Comparison of ENCODE assay signal across 8 cellular contexts in genomic region chr2:183078163-183078466, GRCh38. TPM values are rescaled to one million over a fixed set of nuclear protein-coding genes. Genes with fewer than 3 reads are reported as not detected.
DNase-seq lines count a peak whose midpoint lies in the region; ATAC-seq and TF ChIP-seq lines count a peak whose summit lies in the region.

No MANE protein-coding gene starts in this region.

- no peak for TF ChIP-seq EP300 in upper lobe of left lung (IDR thresholded peaks at IDR 0.05)

- no peaks in the 10 kb centered on the region for H3K36me3 ChIP-seq in lower lobe of right lung
- H3K36me3 ChIP-seq in upper lobe of left lung, result no peaks in the 10 kb centered on the region

- intact Hi-C loops in lower lobe of right lung (cut with DNase I), result no loop called here

- ATAC-seq in lower lobe of right lung (peak; percentile 77 to 88), upper lobe of left lung (ENCODE audit: low FRiP score in 2 of 2) (peak; percentile 72 to 81), GM21786 (IDR thresholded peaks at IDR 0.05; ENCODE audit: unreplicated experiment) (no peak), GM19455 (IDR thresholded peaks at IDR 0.05; ENCODE audit: unreplicated experiment) (no peak)

- H3K4me3 ChIP-seq in GM12865 (ENCODE audit: low read depth, low read length) (peak overlapping the region; percentile 85), NB4 (ENCODE audit: low read depth, low read length) (peak overlapping the region; percentile 89), choroid plexus epithelial cell (ENCODE audit: low read depth, low read length) (peak overlapping the region; percentile 69), lower lobe of right lung (peak overlapping the region; percentile 73), upper lobe of left lung (peak overlapping the region; percentile 51 to 64 (median 57))

- no peak for TF ChIP-seq POLR2A in NB4 (IDR thresholded peaks at IDR 0.05; ENCODE audit: extremely low read depth, insufficient read length)
- TF ChIP-seq POLR2A in upper lobe of left lung (IDR thresholded peaks at IDR 0.05), result no peak

- peaks cover 14% of the 10 kb centered on the region for H3K4me1 ChIP-seq in lower lobe of right lung
- peaks cover 4 to 15% (median 12%) of the 10 kb centered on the region in 4 donors for H3K4me1 ChIP-seq in upper lobe of left lung

- DNase-seq in GM12865 (ENCODE audit: low read depth) (no peak), NB4 (ENCODE audit: low read depth) (no peak), choroid plexus epithelial cell (ENCODE audit: low read depth) (no peak), lower lobe of right lung (peak; percentile 53), upper lobe of left lung (peak in 1 of 2 donors; percentile 43), T1000 (lab: John Stamatoyannopoulos, UW) (no peak)

- no peaks in the 10 kb centered on the region for H3K27me3 ChIP-seq in lower lobe of right lung (ENCODE audit: low read depth)
- no peaks in the 10 kb centered on the region for H3K27me3 ChIP-seq in upper lobe of left lung

- TF ChIP-seq CTCF in GM12865 (IDR thresholded peaks at IDR 0.05; ENCODE audit: insufficient read depth, low read depth, low read length, missing control alignments), result no peak
- no peak for TF ChIP-seq CTCF in NB4 (IDR thresholded peaks at IDR 0.05; ENCODE audit: low read depth, low read length)
- TF ChIP-seq CTCF in choroid plexus epithelial cell (conservative IDR thresholded peaks at IDR 0.05; ENCODE audit: low read depth, low read length), result no peak
- TF ChIP-seq CTCF in lower lobe of right lung (IDR thresholded peaks at IDR 0.05), result no peak
- TF ChIP-seq CTCF in upper lobe of left lung (IDR thresholded peaks at IDR 0.05), result no peak

- 2% methylated on average over 8 of the region's 8 CpGs for WGBS in upper lobe of left lung, 2 donors

- H3K27ac ChIP-seq in lower lobe of right lung (peak overlapping the region; percentile 86), upper lobe of left lung (peak overlapping the region; percentile 62 to 87 (median 74))

- H3K9me3 ChIP-seq in lower lobe of right lung (no peaks in the 10 kb centered on the region), upper lobe of left lung (no peaks in the 10 kb centered on the region)

RNA-seq across cellular contexts. Expression of gene DUSP19, which starts 0.4 kb away (rescaled TPM):
- total RNA-seq in lower lobe of right lung (5.6 TPM), upper lobe of left lung (1 to 10 TPM in 5 of 6 donors, under 1 TPM in 1; 1.00 to 3.5 (median 1.5) TPM)

RNA-seq across cellular contexts. Expression of gene NCKAP1, which starts 39.9 kb away (rescaled TPM):
- total RNA-seq in lower lobe of right lung (96.8 TPM), upper lobe of left lung (100 to 1,000 TPM in 2 of 6 donors, 10 to 100 TPM in 4; 34.2 to 129 (median 83.9) TPM)

RNA-seq across cellular contexts. Expression of gene NUP35, which starts 46.1 kb away (rescaled TPM):
- 15.9 TPM for total RNA-seq in lower lobe of right lung
- 10 to 100 TPM in 4 of 6 donors, 1 to 10 TPM in 2; 3.8 to 17.5 (median 13.5) TPM for total RNA-seq in upper lobe of left lung

Comparison
In these comparisons a context has a peak if more than half of its experiments do, and no peak if none do; other contexts are left out.
1. ATAC-seq: peak in lower lobe of right lung (2 of 2) and upper lobe of left lung (2 of 2); none in GM21786 (single experiment) and GM19455 (single experiment).
2. Peak in every context shown above with its lines, with median percentiles within 50 percentile points of each other: H3K4me3 ChIP-seq.